Comparison of ENCODE assay signal across 18 cellular contexts in genomic region chr2:39359453-39360038, GRCh38.
DNase-seq lines count a peak whose midpoint lies in the region; ATAC-seq, FAIRE-seq and TF ChIP-seq lines count a peak whose summit lies in the region.
"Had no signal": no experiment of that assay in that cellular context is flagged by ENCODE, and none has a peak within 500 bp of the region (broad histone marks: within the 10 kb centered on the region; RNA-seq: fewer than 3 reads in every experiment).

No MANE protein-coding gene starts in this region.

- no peak overlapping the region for H3K23ac ChIP-seq in trophoblast cell (ENCODE audit: low read length)

- H2BK12ac ChIP-seq in trophoblast cell (ENCODE audit: low read length) = no peak overlapping the region

- no peak overlapping the region for H3K27ac ChIP-seq in HCT116 (ENCODE audit: low read depth, low read length)
- H3K27ac ChIP-seq in K562 (ENCODE audit: extremely low read depth, low read depth, low read length) = no peak overlapping the region
- no peak overlapping the region for H3K27ac ChIP-seq in trophoblast cell (ENCODE audit: low read depth, low read length)
- H3K27ac ChIP-seq in suprapubic skin = no peak overlapping the region

- H3K27me3 Mint-ChIP-seq in osteocyte (ENCODE audit: unreplicated experiment) (no peaks in the 10 kb centered on the region), WTC11 (ENCODE audit: low read depth) (peaks cover 12% of the 10 kb centered on the region)
- H3K27me3 Mint-ChIP-seq: CD4-positive, CD25-positive, alpha-beta regulatory T cell had no signal

- H3K79me2 ChIP-seq in HCT116 (ENCODE audit: insufficient read depth, low read length) (peaks cover 10% of the 10 kb centered on the region; the same call in 1 of the 2 replicates), K562 (ENCODE audit: control insufficient read depth, insufficient read depth, low read length) (peaks cover 20% of the 10 kb centered on the region), trophoblast cell (ENCODE audit: control insufficient read depth, insufficient read depth, low read length, poor library complexity) (no peaks in the 10 kb centered on the region)

- no peaks in the 10 kb centered on the region for H3K79me1 ChIP-seq in trophoblast cell (ENCODE audit: low read length)

- no peak for TF ChIP-seq POLR2A in HCT116 (IDR thresholded peaks at IDR 0.05; ENCODE audit: borderline replicate concordance, extremely low read depth, insufficient read depth, insufficient read length)
- TF ChIP-seq POLR2A in K562 (conservative IDR thresholded peaks at IDR 0.05) = no peak
- no peak for TF ChIP-seq POLR2A in suprapubic skin (IDR thresholded peaks at IDR 0.05)

- no peak overlapping the region for H2AFZ ChIP-seq in HCT116 (ENCODE audit: low read depth, low read length, poor library complexity, severe bottlenecking)
- H2AFZ ChIP-seq in K562 (ENCODE audit: low read depth, low read length) = no peak overlapping the region
- no peak overlapping the region for H2AFZ ChIP-seq in trophoblast cell (ENCODE audit: insufficient read depth, low read length, poor library complexity)

- H2BK120ac ChIP-seq in trophoblast cell (ENCODE audit: insufficient read depth, low read length, poor library complexity) = no peak overlapping the region

- H3K9me1 ChIP-seq in K562 (ENCODE audit: control insufficient read depth, insufficient read depth, low read length) = no peaks in the 10 kb centered on the region

- no TSS peak for BruUV-seq in HCT116 (replicated peaks; lab: Mats Ljungman, UMichigan)
- BruUV-seq in K562 (replicated peaks; lab: Mats Ljungman, UMichigan) = no TSS peak

- no peak overlapping the region for H4K8ac ChIP-seq in trophoblast cell (ENCODE audit: low read depth, low read length)

- H3K14ac ChIP-seq in trophoblast cell (ENCODE audit: low read length) = no peak overlapping the region

- no peak overlapping the region for H4K12ac ChIP-seq in trophoblast cell (ENCODE audit: low read depth, low read length)

- peaks cover 30% of the 10 kb centered on the region for H3K36me3 Mint-ChIP-seq in osteocyte (ENCODE audit: unreplicated experiment)
- H3K36me3 Mint-ChIP-seq in WTC11 = peaks cover 67% of the 10 kb centered on the region

- H3K27me3 ChIP-seq in HCT116 (ENCODE audit: insufficient read depth, low read length) = no peaks in the 10 kb centered on the region
- H3K27me3 ChIP-seq in K562 (ENCODE audit: control insufficient read depth in 2 of 2, insufficient read depth in 2 of 2, low read length in 2 of 2) = no peaks in the 10 kb centered on the region
- H3K27me3 ChIP-seq in trophoblast cell (ENCODE audit: insufficient read depth, low read length) = no peaks in the 10 kb centered on the region
- H3K27me3 ChIP-seq in suprapubic skin = no peaks in the 10 kb centered on the region

- no peak for FAIRE-seq in K562 (lab: Jason Lieb, UNC)

- H3K18ac ChIP-seq in trophoblast cell (ENCODE audit: low read length) = peak overlapping the region; percentile 50

- in situ Hi-C loops in K562 (cut with MboI) = no loop called here

- H3K27ac Mint-ChIP-seq in osteocyte (ENCODE audit: unreplicated experiment) (no peak overlapping the region), WTC11 (no peak overlapping the region)
- H3K27ac Mint-ChIP-seq: CD4-positive, CD25-positive, alpha-beta regulatory T cell; H9 had no signal

- H3K9me3 ChIP-seq in HCT116 (ENCODE audit: control insufficient read depth in 1 of 2, insufficient read depth in 1 of 2, low read depth in 1 of 2, low read length in 2 of 2) (peaks cover 30 to 31% of the 10 kb centered on the region in 2 experiments; a peak in 3 of 4 replicates), K562 (replicated peaks; ENCODE audit: control insufficient read depth, insufficient read depth, low read depth, low read length) (peaks cover 25% of the 10 kb centered on the region), trophoblast cell (ENCODE audit: insufficient read depth, low read depth, low read length) (peaks cover 8% of the 10 kb centered on the region), suprapubic skin (peaks cover 24% of the 10 kb centered on the region)

- H3K4me3 ChIP-seq in HCT116 (replicated peaks in 1 of 2; ENCODE audit: low read depth in 1 of 2, low read length in 2 of 2) = no peak overlapping the region
- H3K4me3 ChIP-seq in K562 = no peak overlapping the region
- no peak overlapping the region for H3K4me3 ChIP-seq in trophoblast cell (ENCODE audit: low read depth, low read length)
- H3K4me3 ChIP-seq in suprapubic skin = no peak overlapping the region

- TF ChIP-seq CTCF in HCT116 (IDR thresholded peaks at IDR 0.05 in 2 of 3, conservative IDR thresholded peaks at IDR 0.05 in 1 of 3; ENCODE audit: borderline replicate concordance in 1 of 3, insufficient read depth in 1 of 3, low read depth in 2 of 3, low read length in 2 of 3) (no peak), K562 (IDR thresholded peaks at IDR 0.05 in 2 of 3, conservative IDR thresholded peaks at IDR 0.05 in 1 of 3; ENCODE audit: insufficient read depth in 2 of 3, low read depth in 1 of 3, low read length in 3 of 3) (no peak), osteocyte (IDR thresholded peaks at IDR 0.05) (no peak), suprapubic skin (IDR thresholded peaks at IDR 0.05) (no peak), WTC11 (IDR thresholded peaks at IDR 0.05) (no peak)

- no peak for TF ChIP-seq RAD21 in HCT116 (IDR thresholded peaks at IDR 0.05; ENCODE audit: low read depth)
- TF ChIP-seq RAD21 in K562 (CRISPR knock-in tag; conservative IDR thresholded peaks at IDR 0.05 in 1 of 2, IDR thresholded peaks at IDR 0.05 in 1 of 2) = no peak

- no peaks in the 10 kb centered on the region for H3K9me2 ChIP-seq in HCT116 (ENCODE audit: insufficient read depth)
- H3K9me2 ChIP-seq: SK-N-SH had no signal

- H3K4me2 ChIP-seq in HCT116 (ENCODE audit: low read length) (no peak overlapping the region), K562 (ENCODE audit: insufficient read depth, low read length) (no peak overlapping the region), trophoblast cell (ENCODE audit: low read length) (no peak overlapping the region)
- H3K4me2 ChIP-seq: SK-N-SH had no signal

- H4K20me1 ChIP-seq in HCT116 (ENCODE audit: insufficient read depth) (no peaks in the 10 kb centered on the region), K562 (replicated peaks; ENCODE audit: control insufficient read depth, insufficient read depth, low read length) (no peaks in the 10 kb centered on the region)

- CTCF ChIA-PET in HCT116 (lab: Charles Lee) = no interaction called here
- CTCF ChIA-PET in K562 (lab: Yijun Ruan, JAX; ENCODE audit: low intra/inter-chr PET ratio) = no interaction called here
- CTCF ChIA-PET in WTC11 (lab: Charles Lee) = no interaction called here

- H3K4ac ChIP-seq in trophoblast cell (ENCODE audit: low read depth, low read length) = no peak overlapping the region

- peaks cover 0 to 7% of the 10 kb centered on the region in 2 experiments; a peak in 1 of 4 replicates for H3K36me3 ChIP-seq in HCT116 (ENCODE audit: control insufficient read depth in 1 of 2, insufficient read depth in 2 of 2, low read length in 2 of 2)
- peaks cover 15% of the 10 kb centered on the region; the same call in 1 of the 3 replicates for H3K36me3 ChIP-seq in K562 (ENCODE audit: control insufficient read depth, insufficient read depth, low read length)
- peaks cover 12 to 14% of the 10 kb centered on the region in 2 experiments for H3K36me3 ChIP-seq in trophoblast cell (ENCODE audit: control insufficient read depth in 1 of 2, insufficient read depth in 2 of 2, low read length in 2 of 2)
- H3K36me3 ChIP-seq in suprapubic skin = peaks cover 5% of the 10 kb centered on the region

- ATAC-seq in HCT116 = no peak
- no peak for ATAC-seq in K562
- no peak for ATAC-seq in WTC11
- ATAC-seq: Panc1 had no signal

- intact Hi-C loops in HCT116 (cut with micrococcal nuclease) = no loop called here
- intact Hi-C loops in K562 (cut with micrococcal nuclease) = no loop called here

- no peak overlapping the region for H3K9ac ChIP-seq in HCT116 (ENCODE audit: low read length)
- no peak overlapping the region for H3K9ac ChIP-seq in K562 (ENCODE audit: insufficient read depth in 1 of 2, low read depth in 2 of 2, low read length in 2 of 2)
- H3K9ac ChIP-seq in trophoblast cell (ENCODE audit: low read length) = no peak overlapping the region
- H3K9ac ChIP-seq: SK-N-SH had no signal

- H2BK5ac ChIP-seq in trophoblast cell (ENCODE audit: low read depth, low read length, poor library complexity) = no peak overlapping the region

- RAD21 ChIA-PET in HCT116 (lab: Charles Lee; ENCODE audit: low non-redundant PET in 1 of 2, low total read pairs in 2 of 2, uncharacterized antibody in 2 of 2, unreplicated experiment in 2 of 2) = no interaction called here

- 97% methylated on average over 5 of the region's 5 CpGs for WGBS in K562 (ENCODE audit: insufficient coverage, low coverage, missing lambda C conversion rate)
- no CpG with 5 or more reads among the region's 5 CpGs for WGBS in trophoblast cell (ENCODE audit: extremely low coverage, insufficient coverage, insufficient read length)
- WGBS in suprapubic skin = 100% methylated on average over 5 of the region's 5 CpGs

- H3K4me1 ChIP-seq in HCT116 (ENCODE audit: control insufficient read depth in 1 of 2, insufficient read depth in 2 of 2, low read length in 2 of 2) = no peaks in the 10 kb centered on the region
- H3K4me1 ChIP-seq in K562 (replicated peaks in 1 of 2; ENCODE audit: control insufficient read depth in 2 of 2, insufficient read depth in 2 of 2, low read length in 2 of 2) = no peaks in the 10 kb centered on the region
- H3K4me1 ChIP-seq in trophoblast cell (ENCODE audit: control insufficient read depth in 1 of 2, insufficient read depth in 2 of 2, low read length in 2 of 2) = no peaks in the 10 kb centered on the region
- no peaks in the 10 kb centered on the region for H3K4me1 ChIP-seq in suprapubic skin

- POLR2A ChIA-PET in HCT116 (lab: Charles Lee) (no interaction called here), K562 (lab: Yijun Ruan, JAX) (no interaction called here), WTC11 (lab: Charles Lee) (no interaction called here)

- H3K4me3 Mint-ChIP-seq in osteocyte (ENCODE audit: unreplicated experiment) (no peak overlapping the region), WTC11 (no peak overlapping the region)
- H3K4me3 Mint-ChIP-seq: CD4-positive, CD25-positive, alpha-beta regulatory T cell; H9 had no signal

- peaks cover 18% of the 10 kb centered on the region for H3K9me3 Mint-ChIP-seq in osteocyte (ENCODE audit: unreplicated experiment)
- H3K9me3 Mint-ChIP-seq in WTC11 = peaks cover 50% of the 10 kb centered on the region

- no peak overlapping the region for H4K91ac ChIP-seq in trophoblast cell (ENCODE audit: low read depth, low read length)

- H2AK5ac ChIP-seq in trophoblast cell (ENCODE audit: low read length) = no peak overlapping the region

- TF ChIP-seq EP300 in K562 (IDR thresholded peaks at IDR 0.05; ENCODE audit: low read length) (no peak), suprapubic skin (IDR thresholded peaks at IDR 0.05) (no peak)

- peak; percentile 9 for DNase-seq in DMS53 (lab: John Stamatoyannopoulos, UW)
- DNase-seq in DMS53 treated with DMSO at 0.1 percent for 48 hours (lab: John Stamatoyannopoulos, UW; ENCODE audit: unreplicated experiment) = no peak
- no peak for DNase-seq in HCT116 (ENCODE audit: low read depth, low spot score)
- no peak for DNase-seq in K562 (ENCODE audit: extremely low read depth in 1 of 4, low spot score in 3 of 4)
- DNase-seq in trophoblast cell = no peak
- no peak for DNase-seq in osteocyte (ENCODE audit: extremely low spot score, unreplicated experiment)
- DNase-seq in suprapubic skin (ENCODE audit: low spot score in 2 of 2) = no peak
- DNase-seq in WTC11 (ENCODE audit: low spot score) = no peak
- DNase-seq: 8988T; CD4-positive, CD25-positive, alpha-beta regulatory T cell; H9; Kasumi-1; NCI-H1694 treated with DMSO at 0.1 percent for 48 hours; NCI-H69; NK-92 treated with Interleukin-12 subunit alpha and Interleukin-12 subunit beta, amount 100 ng/mL, for 24 hours; SIG-M5; SK-N-SH had no signal

- H3K4me1 Mint-ChIP-seq in osteocyte (ENCODE audit: unreplicated experiment) (no peaks in the 10 kb centered on the region), WTC11 (peaks cover 41% of the 10 kb centered on the region)
